Comparison of ENCODE assay signal across 26 cellular contexts in the genomic region with DNA sequence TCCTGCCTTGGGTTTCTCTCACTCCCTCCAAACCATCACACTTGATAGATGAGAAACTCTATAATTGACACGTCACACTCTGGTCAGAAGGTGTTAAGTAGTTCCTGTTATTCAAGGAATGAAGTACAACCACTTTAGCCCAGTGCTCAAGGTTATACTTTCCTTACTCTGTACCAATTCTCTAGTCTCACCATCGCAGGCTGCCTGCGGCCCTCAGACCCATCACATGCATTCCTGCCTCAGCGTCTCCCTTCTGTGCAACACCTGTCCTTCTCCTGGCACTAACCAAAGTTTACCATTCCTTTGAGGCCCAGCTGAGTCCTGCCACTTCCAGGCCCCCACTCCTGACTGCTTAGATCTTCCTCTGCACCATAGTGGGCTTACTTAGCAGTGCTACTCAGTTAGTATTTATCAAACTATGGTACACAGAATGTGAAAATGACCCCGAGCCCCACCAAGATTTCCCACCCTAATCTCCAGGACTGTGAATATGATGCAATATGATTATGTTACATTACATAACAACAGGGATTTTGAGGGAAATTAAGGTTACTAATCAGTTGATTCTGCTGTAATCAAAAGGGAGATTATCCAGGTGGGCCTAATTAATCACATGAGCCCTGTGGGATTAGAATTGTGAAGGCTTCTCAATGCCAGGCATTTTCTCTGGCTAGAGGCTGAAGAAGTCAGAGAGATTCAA. TPM values are rescaled to one million over a fixed set of nuclear protein-coding genes. Genes with fewer than 3 reads are reported as not detected.
"Had no signal": no experiment of that assay in that cellular context is flagged by ENCODE, and none has a peak within 500 bp of the region (broad histone marks: within the 10 kb centered on the region; RNA-seq: fewer than 3 reads in every experiment).

No MANE protein-coding gene starts in this region.

- H3K4me3 Mint-ChIP-seq: activated CD8-positive, alpha-beta memory T cell treated with anti-CD3 and anti-CD28 coated beads, Interleukin-2, amount 10 ng/mL, durations not matched to agents 7 days and 5 days; brain; neural crest cell; stimulated activated memory B cell treated with anti-CD40 and anti-IgM and Interleukin-4, amounts not matched to agents 10 μg/mL and 1 μg/mL and 100 μg/mL, for 72 hours had no signal

- H3K27me3 Mint-ChIP-seq: activated CD8-positive, alpha-beta memory T cell treated with anti-CD3 and anti-CD28 coated beads, Interleukin-2, amount 10 ng/mL, durations not matched to agents 7 days and 5 days; stimulated activated memory B cell treated with anti-CD40 and anti-IgM and Interleukin-4, amounts not matched to agents 10 μg/mL and 1 μg/mL and 100 μg/mL, for 72 hours had no signal

- ATAC-seq: activated CD8-positive, alpha-beta memory T cell treated with anti-CD3 and anti-CD28 coated beads, Interleukin-2, amount 10 ng/mL, durations not matched to agents 7 days and 5 days; activated naive CD4-positive, alpha-beta T cell treated with anti-CD3 and anti-CD28 coated beads, Interleukin-2, amount 50 U/mL, for 72 hours; left colon; stimulated activated memory B cell treated with anti-CD40 and anti-IgM and Interleukin-4, amounts not matched to agents 10 μg/mL and 1 μg/mL and 100 μg/mL, for 72 hours had no signal

- H3K27me3 ChIP-seq: colonic mucosa, sigmoid colon, thyroid gland had no signal

- H3K27ac Mint-ChIP-seq: activated CD8-positive, alpha-beta memory T cell treated with anti-CD3 and anti-CD28 coated beads, Interleukin-2, amount 10 ng/mL, durations not matched to agents 7 days and 5 days; stimulated activated memory B cell treated with anti-CD40 and anti-IgM and Interleukin-4, amounts not matched to agents 10 μg/mL and 1 μg/mL and 100 μg/mL, for 72 hours had no signal

- H3K27ac ChIP-seq: colonic mucosa, sigmoid colon, SK-N-MC, WERI-Rb-1 had no signal

- DNase-seq: activated CD4-positive, alpha-beta T cell treated with anti-CD3 and anti-CD28 coated beads, Interleukin-2, amount 50 U/mL, for 48 hours; activated CD8-positive, alpha-beta memory T cell treated with anti-CD3 and anti-CD28 coated beads, Interleukin-2, amount 10 ng/mL, durations not matched to agents 7 days and 5 days; activated effector memory CD4-positive, alpha-beta T cell treated with anti-CD3 and anti-CD28 coated beads, Interleukin-2, amount 50 U/mL, for 16 hours; central memory CD4-positive, alpha-beta T cell; colonic mucosa; foreskin melanocyte; glutamatergic neuron; hippocampal formation; islet precursor cell; left colon; sigmoid colon; stimulated activated CD4-positive, alpha-beta T cell treated with anti-CD3 and anti-CD28 coated beads, Interleukin-4, amount 100 ng/mL, for 24 hours; WERI-Rb-1 had no signal

- H3K9me3 Mint-ChIP-seq: activated naive CD4-positive, alpha-beta T cell treated with anti-CD3 and anti-CD28 coated beads, Interleukin-2, amount 50 U/mL, for 72 hours; stimulated activated memory B cell treated with anti-CD40 and anti-IgM and Interleukin-4, amounts not matched to agents 10 μg/mL and 1 μg/mL and 100 μg/mL, for 72 hours had no signal

- H3K9me3 ChIP-seq: colonic mucosa, sigmoid colon, thyroid gland had no signal

- H3K4me3 ChIP-seq: colonic mucosa, sigmoid colon, SK-N-MC, thyroid gland had no signal

RNA-seq across cellular contexts. Expression of a gene that starts 36.2 kb away (rescaled TPM):
- total RNA-seq: activated CD8-positive, alpha-beta memory T cell treated with anti-CD3 and anti-CD28 coated beads, Interleukin-2, amount 10 ng/mL, durations not matched to agents 7 days and 5 days; activated naive CD4-positive, alpha-beta T cell treated with anti-CD3 and anti-CD28 coated beads, Interleukin-2, amount 50 U/mL, for 72 hours; colonic mucosa; epithelial cell of proximal tubule; left colon; lung microvascular endothelial cell; myocyte; neural crest cell; osteocyte; pulmonary artery endothelial cell; sigmoid colon; subcutaneous adipose tissue; T-helper 2 cell treated with Interferon-gamma antibody and Interleukin-4, amounts not matched to agents 100 ng/mL and 5 ng/mL, for 36 hours; thyroid gland had no signal
- polyA plus RNA-seq: sigmoid colon had no signal
